In the genomic region with DNA sequence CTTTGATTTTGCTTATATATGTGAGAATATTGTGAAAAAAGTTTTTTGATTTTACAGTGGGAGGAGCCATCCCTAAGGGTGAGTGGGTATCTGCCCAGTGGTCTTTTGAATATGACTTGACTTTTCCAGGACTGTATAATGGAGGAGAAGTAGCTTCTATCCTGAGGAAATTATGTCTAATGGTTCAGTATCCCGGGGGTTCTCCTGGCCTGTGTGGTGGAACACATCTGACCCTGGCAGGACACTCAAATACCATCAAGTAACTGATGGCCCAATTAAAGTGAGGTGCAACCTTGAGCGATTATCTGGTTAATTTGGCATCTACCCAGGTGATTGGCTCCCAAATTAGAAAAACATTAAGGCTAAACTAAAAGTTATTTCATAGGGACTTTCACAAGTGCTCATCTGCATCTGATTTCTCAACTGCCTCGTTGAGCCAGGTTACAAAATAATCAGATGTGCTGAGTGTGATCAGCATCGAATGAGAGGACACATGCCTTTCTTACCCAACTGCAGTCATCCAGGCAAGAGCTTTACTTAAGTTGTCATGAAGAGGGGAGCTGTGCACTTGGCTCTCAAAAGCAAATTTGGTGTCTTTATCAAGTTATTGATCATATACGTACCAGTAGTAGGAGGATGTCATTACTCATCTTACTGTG, we compare ENCODE assay signal across 1 cellular context.
TF ChIP-seq lines count a peak whose summit lies in the region.

No MANE protein-coding gene starts in this region.

TF ChIP-seq in HepG2, 621 proteins besides CTCF, POLR2A, EP300 and RAD21 (continued from another document):
- TF ChIP-seq, protein P1, sequence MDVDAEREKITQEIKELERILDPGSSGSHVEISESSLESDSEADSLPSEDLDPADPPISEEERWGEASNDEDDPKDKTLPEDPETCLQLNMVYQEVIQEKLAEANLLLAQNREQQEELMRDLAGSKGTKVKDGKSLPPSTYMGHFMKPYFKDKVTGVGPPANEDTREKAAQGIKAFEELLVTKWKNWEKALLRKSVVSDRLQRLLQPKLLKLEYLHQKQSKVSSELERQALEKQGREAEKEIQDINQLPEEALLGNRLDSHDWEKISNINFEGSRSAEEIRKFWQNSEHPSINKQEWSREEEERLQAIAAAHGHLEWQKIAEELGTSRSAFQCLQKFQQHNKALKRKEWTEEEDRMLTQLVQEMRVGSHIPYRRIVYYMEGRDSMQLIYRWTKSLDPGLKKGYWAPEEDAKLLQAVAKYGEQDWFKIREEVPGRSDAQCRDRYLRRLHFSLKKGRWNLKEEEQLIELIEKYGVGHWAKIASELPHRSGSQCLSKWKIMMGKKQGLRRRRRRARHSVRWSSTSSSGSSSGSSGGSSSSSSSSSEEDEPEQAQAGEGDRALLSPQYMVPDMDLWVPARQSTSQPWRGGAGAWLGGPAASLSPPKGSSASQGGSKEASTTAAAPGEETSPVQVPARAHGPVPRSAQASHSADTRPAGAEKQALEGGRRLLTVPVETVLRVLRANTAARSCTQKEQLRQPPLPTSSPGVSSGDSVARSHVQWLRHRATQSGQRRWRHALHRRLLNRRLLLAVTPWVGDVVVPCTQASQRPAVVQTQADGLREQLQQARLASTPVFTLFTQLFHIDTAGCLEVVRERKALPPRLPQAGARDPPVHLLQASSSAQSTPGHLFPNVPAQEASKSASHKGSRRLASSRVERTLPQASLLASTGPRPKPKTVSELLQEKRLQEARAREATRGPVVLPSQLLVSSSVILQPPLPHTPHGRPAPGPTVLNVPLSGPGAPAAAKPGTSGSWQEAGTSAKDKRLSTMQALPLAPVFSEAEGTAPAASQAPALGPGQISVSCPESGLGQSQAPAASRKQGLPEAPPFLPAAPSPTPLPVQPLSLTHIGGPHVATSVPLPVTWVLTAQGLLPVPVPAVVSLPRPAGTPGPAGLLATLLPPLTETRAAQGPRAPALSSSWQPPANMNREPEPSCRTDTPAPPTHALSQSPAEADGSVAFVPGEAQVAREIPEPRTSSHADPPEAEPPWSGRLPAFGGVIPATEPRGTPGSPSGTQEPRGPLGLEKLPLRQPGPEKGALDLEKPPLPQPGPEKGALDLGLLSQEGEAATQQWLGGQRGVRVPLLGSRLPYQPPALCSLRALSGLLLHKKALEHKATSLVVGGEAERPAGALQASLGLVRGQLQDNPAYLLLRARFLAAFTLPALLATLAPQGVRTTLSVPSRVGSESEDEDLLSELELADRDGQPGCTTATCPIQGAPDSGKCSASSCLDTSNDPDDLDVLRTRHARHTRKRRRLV (CRISPR knock-in tag; IDR thresholded peaks at IDR 0.05) = no peak
- TF ChIP-seq, protein P2, sequence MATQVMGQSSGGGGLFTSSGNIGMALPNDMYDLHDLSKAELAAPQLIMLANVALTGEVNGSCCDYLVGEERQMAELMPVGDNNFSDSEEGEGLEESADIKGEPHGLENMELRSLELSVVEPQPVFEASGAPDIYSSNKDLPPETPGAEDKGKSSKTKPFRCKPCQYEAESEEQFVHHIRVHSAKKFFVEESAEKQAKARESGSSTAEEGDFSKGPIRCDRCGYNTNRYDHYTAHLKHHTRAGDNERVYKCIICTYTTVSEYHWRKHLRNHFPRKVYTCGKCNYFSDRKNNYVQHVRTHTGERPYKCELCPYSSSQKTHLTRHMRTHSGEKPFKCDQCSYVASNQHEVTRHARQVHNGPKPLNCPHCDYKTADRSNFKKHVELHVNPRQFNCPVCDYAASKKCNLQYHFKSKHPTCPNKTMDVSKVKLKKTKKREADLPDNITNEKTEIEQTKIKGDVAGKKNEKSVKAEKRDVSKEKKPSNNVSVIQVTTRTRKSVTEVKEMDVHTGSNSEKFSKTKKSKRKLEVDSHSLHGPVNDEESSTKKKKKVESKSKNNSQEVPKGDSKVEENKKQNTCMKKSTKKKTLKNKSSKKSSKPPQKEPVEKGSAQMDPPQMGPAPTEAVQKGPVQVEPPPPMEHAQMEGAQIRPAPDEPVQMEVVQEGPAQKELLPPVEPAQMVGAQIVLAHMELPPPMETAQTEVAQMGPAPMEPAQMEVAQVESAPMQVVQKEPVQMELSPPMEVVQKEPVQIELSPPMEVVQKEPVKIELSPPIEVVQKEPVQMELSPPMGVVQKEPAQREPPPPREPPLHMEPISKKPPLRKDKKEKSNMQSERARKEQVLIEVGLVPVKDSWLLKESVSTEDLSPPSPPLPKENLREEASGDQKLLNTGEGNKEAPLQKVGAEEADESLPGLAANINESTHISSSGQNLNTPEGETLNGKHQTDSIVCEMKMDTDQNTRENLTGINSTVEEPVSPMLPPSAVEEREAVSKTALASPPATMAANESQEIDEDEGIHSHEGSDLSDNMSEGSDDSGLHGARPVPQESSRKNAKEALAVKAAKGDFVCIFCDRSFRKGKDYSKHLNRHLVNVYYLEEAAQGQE (IDR thresholded peaks at IDR 0.05; ENCODE audit: borderline replicate concordance in 1 of 2, low read depth in 1 of 2, low read length in 2 of 2) = no peak
- TF ChIP-seq, protein P3, sequence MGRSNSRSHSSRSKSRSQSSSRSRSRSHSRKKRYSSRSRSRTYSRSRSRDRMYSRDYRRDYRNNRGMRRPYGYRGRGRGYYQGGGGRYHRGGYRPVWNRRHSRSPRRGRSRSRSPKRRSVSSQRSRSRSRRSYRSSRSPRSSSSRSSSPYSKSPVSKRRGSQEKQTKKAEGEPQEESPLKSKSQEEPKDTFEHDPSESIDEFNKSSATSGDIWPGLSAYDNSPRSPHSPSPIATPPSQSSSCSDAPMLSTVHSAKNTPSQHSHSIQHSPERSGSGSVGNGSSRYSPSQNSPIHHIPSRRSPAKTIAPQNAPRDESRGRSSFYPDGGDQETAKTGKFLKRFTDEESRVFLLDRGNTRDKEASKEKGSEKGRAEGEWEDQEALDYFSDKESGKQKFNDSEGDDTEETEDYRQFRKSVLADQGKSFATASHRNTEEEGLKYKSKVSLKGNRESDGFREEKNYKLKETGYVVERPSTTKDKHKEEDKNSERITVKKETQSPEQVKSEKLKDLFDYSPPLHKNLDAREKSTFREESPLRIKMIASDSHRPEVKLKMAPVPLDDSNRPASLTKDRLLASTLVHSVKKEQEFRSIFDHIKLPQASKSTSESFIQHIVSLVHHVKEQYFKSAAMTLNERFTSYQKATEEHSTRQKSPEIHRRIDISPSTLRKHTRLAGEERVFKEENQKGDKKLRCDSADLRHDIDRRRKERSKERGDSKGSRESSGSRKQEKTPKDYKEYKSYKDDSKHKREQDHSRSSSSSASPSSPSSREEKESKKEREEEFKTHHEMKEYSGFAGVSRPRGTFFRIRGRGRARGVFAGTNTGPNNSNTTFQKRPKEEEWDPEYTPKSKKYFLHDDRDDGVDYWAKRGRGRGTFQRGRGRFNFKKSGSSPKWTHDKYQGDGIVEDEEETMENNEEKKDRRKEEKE (IDR thresholded peaks at IDR 0.05) = no peak
- TF ChIP-seq RXRB (CRISPR knock-in tag; IDR thresholded peaks at IDR 0.05; ENCODE audit: borderline replicate concordance) (no peak), SMC3 (IDR thresholded peaks at IDR 0.05; ENCODE audit: low read length) (no peak), NFIB (CRISPR knock-in tag; IDR thresholded peaks at IDR 0.05; ENCODE audit: borderline replicate concordance) (no peak), ZSCAN20 (CRISPR knock-in tag; IDR thresholded peaks at IDR 0.05; ENCODE audit: borderline replicate concordance) (no peak), MTA3 (CRISPR knock-in tag; IDR thresholded peaks at IDR 0.05) (no peak)
- TF ChIP-seq, protein P4, sequence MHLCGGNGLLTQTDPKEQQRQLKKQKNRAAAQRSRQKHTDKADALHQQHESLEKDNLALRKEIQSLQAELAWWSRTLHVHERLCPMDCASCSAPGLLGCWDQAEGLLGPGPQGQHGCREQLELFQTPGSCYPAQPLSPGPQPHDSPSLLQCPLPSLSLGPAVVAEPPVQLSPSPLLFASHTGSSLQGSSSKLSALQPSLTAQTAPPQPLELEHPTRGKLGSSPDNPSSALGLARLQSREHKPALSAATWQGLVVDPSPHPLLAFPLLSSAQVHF (CRISPR knock-in tag; IDR thresholded peaks at IDR 0.05) = no peak
- TF ChIP-seq, protein P5, sequence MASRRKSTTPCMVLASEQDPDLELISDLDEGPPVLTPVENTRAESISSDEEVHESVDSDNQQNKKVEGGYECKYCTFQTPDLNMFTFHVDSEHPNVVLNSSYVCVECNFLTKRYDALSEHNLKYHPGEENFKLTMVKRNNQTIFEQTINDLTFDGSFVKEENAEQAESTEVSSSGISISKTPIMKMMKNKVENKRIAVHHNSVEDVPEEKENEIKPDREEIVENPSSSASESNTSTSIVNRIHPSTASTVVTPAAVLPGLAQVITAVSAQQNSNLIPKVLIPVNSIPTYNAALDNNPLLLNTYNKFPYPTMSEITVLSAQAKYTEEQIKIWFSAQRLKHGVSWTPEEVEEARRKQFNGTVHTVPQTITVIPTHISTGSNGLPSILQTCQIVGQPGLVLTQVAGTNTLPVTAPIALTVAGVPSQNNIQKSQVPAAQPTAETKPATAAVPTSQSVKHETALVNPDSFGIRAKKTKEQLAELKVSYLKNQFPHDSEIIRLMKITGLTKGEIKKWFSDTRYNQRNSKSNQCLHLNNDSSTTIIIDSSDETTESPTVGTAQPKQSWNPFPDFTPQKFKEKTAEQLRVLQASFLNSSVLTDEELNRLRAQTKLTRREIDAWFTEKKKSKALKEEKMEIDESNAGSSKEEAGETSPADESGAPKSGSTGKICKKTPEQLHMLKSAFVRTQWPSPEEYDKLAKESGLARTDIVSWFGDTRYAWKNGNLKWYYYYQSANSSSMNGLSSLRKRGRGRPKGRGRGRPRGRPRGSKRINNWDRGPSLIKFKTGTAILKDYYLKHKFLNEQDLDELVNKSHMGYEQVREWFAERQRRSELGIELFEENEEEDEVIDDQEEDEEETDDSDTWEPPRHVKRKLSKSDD (CRISPR knock-in tag; IDR thresholded peaks at IDR 0.05; ENCODE audit: low read depth) = no peak
